Comparison of ENCODE assay signal across 2 cellular contexts in the genomic region with DNA sequence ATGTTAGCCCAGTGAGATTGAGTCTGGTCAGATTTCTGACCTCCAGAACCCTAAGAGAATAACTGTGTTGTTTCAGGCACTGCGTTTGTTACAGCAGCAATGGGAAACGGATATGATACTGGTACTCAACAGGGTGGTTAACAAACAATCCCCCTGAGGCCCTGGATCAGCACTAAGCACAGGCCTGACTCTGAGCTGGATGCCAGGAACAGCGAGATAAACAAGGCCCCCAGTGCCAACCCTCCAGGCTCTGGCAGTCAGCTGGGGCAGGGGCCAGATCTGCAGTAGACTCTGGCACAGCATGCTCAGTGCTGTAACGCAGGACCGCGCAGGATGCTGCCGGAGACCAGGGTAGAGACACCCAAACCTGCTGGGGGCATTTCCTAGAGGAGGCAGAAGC.
TF ChIP-seq lines count a peak whose summit lies in the region.

No MANE protein-coding gene starts in this region.

TF ChIP-seq in SK-N-SH, 30 proteins besides CTCF, POLR2A, EP300 and RAD21:
- TF ChIP-seq USF2 (IDR thresholded peaks at IDR 0.05; ENCODE audit: borderline replicate concordance, low read depth, low read length), result no peak
- peak; percentile 54 for TF ChIP-seq FOXJ3 (CRISPR knock-in tag; IDR thresholded peaks at IDR 0.05)
- peak; percentile 62 for TF ChIP-seq GATA2 (CRISPR knock-in tag; IDR thresholded peaks at IDR 0.05)
- TF ChIP-seq TCF12 (IDR thresholded peaks at IDR 0.05), result no peak
- TF ChIP-seq, protein P1, sequence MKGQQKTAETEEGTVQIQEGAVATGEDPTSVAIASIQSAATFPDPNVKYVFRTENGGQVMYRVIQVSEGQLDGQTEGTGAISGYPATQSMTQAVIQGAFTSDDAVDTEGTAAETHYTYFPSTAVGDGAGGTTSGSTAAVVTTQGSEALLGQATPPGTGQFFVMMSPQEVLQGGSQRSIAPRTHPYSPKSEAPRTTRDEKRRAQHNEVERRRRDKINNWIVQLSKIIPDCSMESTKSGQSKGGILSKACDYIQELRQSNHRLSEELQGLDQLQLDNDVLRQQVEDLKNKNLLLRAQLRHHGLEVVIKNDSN (IDR thresholded peaks at IDR 0.05; ENCODE audit: borderline replicate concordance, low read depth), result no peak

TF ChIP-seq in SK-N-SH treated with all-trans-retinoic acid at 6 μM for 48 hours, 23 proteins besides CTCF, POLR2A, EP300 and RAD21:
- TF ChIP-seq, protein P2, sequence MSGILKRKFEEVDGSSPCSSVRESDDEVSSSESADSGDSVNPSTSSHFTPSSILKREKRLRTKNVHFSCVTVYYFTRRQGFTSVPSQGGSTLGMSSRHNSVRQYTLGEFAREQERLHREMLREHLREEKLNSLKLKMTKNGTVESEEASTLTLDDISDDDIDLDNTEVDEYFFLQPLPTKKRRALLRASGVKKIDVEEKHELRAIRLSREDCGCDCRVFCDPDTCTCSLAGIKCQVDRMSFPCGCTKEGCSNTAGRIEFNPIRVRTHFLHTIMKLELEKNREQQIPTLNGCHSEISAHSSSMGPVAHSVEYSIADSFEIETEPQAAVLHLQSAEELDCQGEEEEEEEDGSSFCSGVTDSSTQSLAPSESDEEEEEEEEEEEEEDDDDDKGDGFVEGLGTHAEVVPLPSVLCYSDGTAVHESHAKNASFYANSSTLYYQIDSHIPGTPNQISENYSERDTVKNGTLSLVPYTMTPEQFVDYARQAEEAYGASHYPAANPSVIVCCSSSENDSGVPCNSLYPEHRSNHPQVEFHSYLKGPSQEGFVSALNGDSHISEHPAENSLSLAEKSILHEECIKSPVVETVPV (CRISPR knock-in tag; IDR thresholded peaks at IDR 0.05), result no peak
- TF ChIP-seq ZFP30 (CRISPR knock-in tag; IDR thresholded peaks at IDR 0.05), result no peak
- TF ChIP-seq ZC3H10 (CRISPR knock-in tag; IDR thresholded peaks at IDR 0.05), result no peak
- TF ChIP-seq, protein P3, sequence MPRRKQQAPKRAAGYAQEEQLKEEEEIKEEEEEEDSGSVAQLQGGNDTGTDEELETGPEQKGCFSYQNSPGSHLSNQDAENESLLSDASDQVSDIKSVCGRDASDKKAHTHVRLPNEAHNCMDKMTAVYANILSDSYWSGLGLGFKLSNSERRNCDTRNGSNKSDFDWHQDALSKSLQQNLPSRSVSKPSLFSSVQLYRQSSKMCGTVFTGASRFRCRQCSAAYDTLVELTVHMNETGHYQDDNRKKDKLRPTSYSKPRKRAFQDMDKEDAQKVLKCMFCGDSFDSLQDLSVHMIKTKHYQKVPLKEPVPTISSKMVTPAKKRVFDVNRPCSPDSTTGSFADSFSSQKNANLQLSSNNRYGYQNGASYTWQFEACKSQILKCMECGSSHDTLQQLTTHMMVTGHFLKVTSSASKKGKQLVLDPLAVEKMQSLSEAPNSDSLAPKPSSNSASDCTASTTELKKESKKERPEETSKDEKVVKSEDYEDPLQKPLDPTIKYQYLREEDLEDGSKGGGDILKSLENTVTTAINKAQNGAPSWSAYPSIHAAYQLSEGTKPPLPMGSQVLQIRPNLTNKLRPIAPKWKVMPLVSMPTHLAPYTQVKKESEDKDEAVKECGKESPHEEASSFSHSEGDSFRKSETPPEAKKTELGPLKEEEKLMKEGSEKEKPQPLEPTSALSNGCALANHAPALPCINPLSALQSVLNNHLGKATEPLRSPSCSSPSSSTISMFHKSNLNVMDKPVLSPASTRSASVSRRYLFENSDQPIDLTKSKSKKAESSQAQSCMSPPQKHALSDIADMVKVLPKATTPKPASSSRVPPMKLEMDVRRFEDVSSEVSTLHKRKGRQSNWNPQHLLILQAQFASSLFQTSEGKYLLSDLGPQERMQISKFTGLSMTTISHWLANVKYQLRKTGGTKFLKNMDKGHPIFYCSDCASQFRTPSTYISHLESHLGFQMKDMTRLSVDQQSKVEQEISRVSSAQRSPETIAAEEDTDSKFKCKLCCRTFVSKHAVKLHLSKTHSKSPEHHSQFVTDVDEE (CRISPR knock-in tag; IDR thresholded peaks at IDR 0.05), result no peak
- TF ChIP-seq ZNF565 (CRISPR knock-in tag; conservative IDR thresholded peaks at IDR 0.05; ENCODE audit: low read depth), result no peak
- no peak for TF ChIP-seq SNAI2 (CRISPR knock-in tag; IDR thresholded peaks at IDR 0.05)
- no peak for TF ChIP-seq RARB (CRISPR knock-in tag; IDR thresholded peaks at IDR 0.05)
- TF ChIP-seq POU6F1 (CRISPR knock-in tag; IDR thresholded peaks at IDR 0.05; ENCODE audit: borderline replicate concordance, low read depth), result no peak
- no peak for TF ChIP-seq BACH2 (CRISPR knock-in tag; IDR thresholded peaks at IDR 0.05; ENCODE audit: borderline replicate concordance)
- TF ChIP-seq OSR1 (CRISPR knock-in tag; IDR thresholded peaks at IDR 0.05), result no peak
- no peak for TF ChIP-seq GLIS3 (CRISPR knock-in tag; IDR thresholded peaks at IDR 0.05)
- no peak for TF ChIP-seq ZNF8 (CRISPR knock-in tag; IDR thresholded peaks at IDR 0.05)
- TF ChIP-seq TCF4 (CRISPR knock-in tag; IDR thresholded peaks at IDR 0.05; ENCODE audit: borderline replicate concordance), result no peak
